ENCODE assay signal across 16 cellular contexts in genomic region chr6:144156991-144157390, GRCh38. TPM values are rescaled to one million over a fixed set of nuclear protein-coding genes. Genes with fewer than 3 reads are reported as not detected.
DNase-seq lines count a peak whose midpoint lies in the region; ATAC-seq, FAIRE-seq and TF ChIP-seq lines count a peak whose summit lies in the region.
"Had no signal": no experiment of that assay in that cellular context is flagged by ENCODE, and none has a peak within 500 bp of the region (broad histone marks: within the 10 kb centered on the region; RNA-seq: fewer than 3 reads in every experiment).

No MANE protein-coding gene starts in this region.

- H3K36me3 ChIP-seq in H7 (replicated peaks; ENCODE audit: control insufficient read depth, insufficient read depth, low read length) (no peaks in the 10 kb centered on the region), SJCRH30 (peaks cover 10% of the 10 kb centered on the region), endothelial cell of umbilical vein (ENCODE audit: control insufficient read depth in 2 of 2, extremely low read depth in 1 of 2, insufficient read depth in 2 of 2, low read length in 2 of 2) (no peaks in the 10 kb centered on the region), neural progenitor cell (no peaks in the 10 kb centered on the region)
- H3K36me3 ChIP-seq: breast epithelium had no signal

- peaks cover 15% of the 10 kb centered on the region for H3K27me3 Mint-ChIP-seq in neural progenitor cell (ENCODE audit: insufficient read depth, low read depth)
- H3K27me3 Mint-ChIP-seq: stimulated activated naive CD8-positive, alpha-beta T cell treated with anti-CD3 and anti-CD28 coated beads, Interleukin-15, Interleukin-2, amounts not matched to agents 100 ng/mL and 50 ng/mL, for 24 hours had no signal

- H3K27me3 ChIP-seq in H7 (ENCODE audit: control insufficient read depth, insufficient read depth, low read length) = no peaks in the 10 kb centered on the region
- H3K27me3 ChIP-seq in SJCRH30 = no peaks in the 10 kb centered on the region
- H3K27me3 ChIP-seq in endothelial cell of umbilical vein (ENCODE audit: control insufficient read depth in 2 of 2, insufficient read depth in 2 of 2, low read length in 2 of 2) = no peaks in the 10 kb centered on the region
- H3K27me3 ChIP-seq in neural progenitor cell = peaks cover 16% of the 10 kb centered on the region
- H3K27me3 ChIP-seq: breast epithelium had no signal

- H3K9ac ChIP-seq in endothelial cell of umbilical vein (replicated peaks; ENCODE audit: extremely low read depth, insufficient read depth, low read length) (no peak overlapping the region), neural progenitor cell (no peak overlapping the region)

- CTCF ChIA-PET in endothelial cell of umbilical vein (lab: Charles Lee) = interaction anchor here (0.6 to 2.8 kb wide), 6 partner anchors 9 to 52 kb away, joined by 3 to 11 read pairs (median 3); no protein-coding TSS in a partner anchor

- peaks cover 5% of the 10 kb centered on the region for H3F3A ChIP-seq in neural progenitor cell (ENCODE audit: low read depth)

- H3K9me3 ChIP-seq in SJCRH30 (replicated peaks) = no peaks in the 10 kb centered on the region
- H3K9me3 ChIP-seq in endothelial cell of umbilical vein (replicated peaks; ENCODE audit: control insufficient read depth, insufficient read depth, low read length) = no peaks in the 10 kb centered on the region
- H3K9me3 ChIP-seq in neural progenitor cell (ENCODE audit: low read depth) = no peaks in the 10 kb centered on the region
- H3K9me3 ChIP-seq: breast epithelium had no signal

- no peak overlapping the region for H3K4me3 Mint-ChIP-seq in neural progenitor cell
- H3K4me3 Mint-ChIP-seq: activated CD8-positive, alpha-beta T cell treated with anti-CD3 and anti-CD28 coated beads, Interleukin-2, amount 10 ng/mL, durations not matched to agents 7 days and 5 days had no signal

- H2AFZ ChIP-seq in endothelial cell of umbilical vein (ENCODE audit: low read depth, low read length) (no peak overlapping the region), neural progenitor cell (replicated peaks) (no peak overlapping the region)

- no peaks in the 10 kb centered on the region for H4K20me1 ChIP-seq in endothelial cell of umbilical vein (replicated peaks; ENCODE audit: control insufficient read depth, extremely low read depth, insufficient read depth, low read length)
- H4K20me1 ChIP-seq in neural progenitor cell (ENCODE audit: low read depth) = no peaks in the 10 kb centered on the region

- H3K36me3 Mint-ChIP-seq in neural progenitor cell = no peaks in the 10 kb centered on the region

- POLR2A ChIA-PET in endothelial cell of umbilical vein (lab: Charles Lee) = no interaction called here

- H3K4me1 ChIP-seq in SJCRH30 = peaks cover 30% of the 10 kb centered on the region
- peaks cover 32% of the 10 kb centered on the region for H3K4me1 ChIP-seq in endothelial cell of umbilical vein (ENCODE audit: control insufficient read depth, extremely low read depth, insufficient read depth, low read length)
- H3K4me1 ChIP-seq in neural progenitor cell = peaks cover 13% of the 10 kb centered on the region
- H3K4me1 ChIP-seq: breast epithelium had no signal

- peaks cover 23% of the 10 kb centered on the region for H3K4me1 Mint-ChIP-seq in neural progenitor cell

- BruUV-seq in endothelial cell of umbilical vein (replicated peaks; lab: Mats Ljungman, UMichigan) = no TSS peak

- H3K9me3 Mint-ChIP-seq in neural progenitor cell = no peaks in the 10 kb centered on the region
- H3K9me3 Mint-ChIP-seq: stimulated activated naive CD8-positive, alpha-beta T cell treated with anti-CD3 and anti-CD28 coated beads, Interleukin-15, Interleukin-2, amounts not matched to agents 100 ng/mL and 50 ng/mL, for 24 hours had no signal

- H3K27ac Mint-ChIP-seq in neural progenitor cell = peak overlapping the region; percentile 38
- H3K27ac Mint-ChIP-seq: activated CD8-positive, alpha-beta T cell treated with anti-CD3 and anti-CD28 coated beads, Interleukin-2, amount 10 ng/mL, durations not matched to agents 7 days and 5 days; stimulated activated naive CD8-positive, alpha-beta T cell treated with anti-CD3 and anti-CD28 coated beads, Interleukin-15, Interleukin-2, amounts not matched to agents 100 ng/mL and 50 ng/mL, for 24 hours had no signal

- peak; percentile 16 for DNase-seq in H7
- peak in 1 of 2 experiments; percentile 16 for DNase-seq in SJCRH30
- peak; percentile 80 for DNase-seq in endothelial cell of umbilical vein (ENCODE audit: low read depth, low spot score)
- peak; percentile 11 for DNase-seq in neural progenitor cell (ENCODE audit: low spot score)
- DNase-seq in NCI-H510A (lab: John Stamatoyannopoulos, UW) = no peak
- DNase-seq in mucosa of gallbladder (ENCODE audit: low spot score) = no peak
- DNase-seq: activated CD8-positive, alpha-beta T cell treated with anti-CD3 and anti-CD28 coated beads, Interleukin-2, amount 10 ng/mL, durations not matched to agents 7 days and 5 days; effector memory CD4-positive, alpha-beta T cell; NCI-H1436 treated with DMSO at 0.1 percent for 48 hours; NCI-H2227 treated with DMSO at 0.1 percent for 48 hours; stimulated activated CD4-positive, alpha-beta T cell treated with anti-CD3 and anti-CD28 coated beads, Interleukin-12 subunit alpha, Interleukin-12 subunit beta, amount 100 ng/mL, for 4 hours had no signal

- intact Hi-C loops in endothelial cell of umbilical vein (cut with micrococcal nuclease) = loop anchor here (5.0 kb wide), 1 partner anchor 190 kb away; no protein-coding TSS in a partner anchor

- H3K4me3 ChIP-seq in H7 (ENCODE audit: insufficient read depth, low read depth, low read length) (no peak overlapping the region), SJCRH30 (no peak overlapping the region), endothelial cell of umbilical vein (replicated peaks in 1 of 3; ENCODE audit: insufficient read depth in 1 of 3, low read depth in 1 of 3, low read length in 3 of 3) (no peak overlapping the region), neural progenitor cell (no peak overlapping the region)
- H3K4me3 ChIP-seq: breast epithelium had no signal

- ATAC-seq in GM21360 (IDR thresholded peaks at IDR 0.05; ENCODE audit: unreplicated experiment) = no peak
- ATAC-seq: activated CD8-positive, alpha-beta T cell treated with anti-CD3 and anti-CD28 coated beads, Interleukin-2, amount 10 ng/mL, durations not matched to agents 7 days and 5 days had no signal

- FAIRE-seq in endothelial cell of umbilical vein (lab: Jason Lieb, UNC) = no peak
- FAIRE-seq: GM12892, TTC549 had no signal

- H3K79me2 ChIP-seq in endothelial cell of umbilical vein (ENCODE audit: control insufficient read depth, insufficient read depth, low read length) = peaks cover 4% of the 10 kb centered on the region
- H3K79me2 ChIP-seq in neural progenitor cell (ENCODE audit: low read depth) = no peaks in the 10 kb centered on the region

- no peak overlapping the region for H3K4me2 ChIP-seq in endothelial cell of umbilical vein (ENCODE audit: insufficient read depth, low read length)
- H3K4me2 ChIP-seq in neural progenitor cell = peak overlapping the region; percentile 32

- TF ChIP-seq POLR2A in endothelial cell of umbilical vein (IDR thresholded peaks at IDR 0.05; ENCODE audit: low read depth, low read length) = no peak

- H3K9me1 ChIP-seq in endothelial cell of umbilical vein (replicated peaks; ENCODE audit: control insufficient read depth, extremely low read depth, insufficient read depth, low read length) = no peaks in the 10 kb centered on the region

- dilution Hi-C loops in endothelial cell of umbilical vein (cut with MboI; ENCODE audit: extremely low pct_ligation_motif_present, low sequenced_read_pairs) = no loop called here

- TF ChIP-seq CTCF in endothelial cell of umbilical vein (IDR thresholded peaks at IDR 0.05; ENCODE audit: extremely low read depth in 1 of 2, insufficient read depth in 1 of 2, low read depth in 1 of 2, low read length in 2 of 2) (peak in 1 of 2 donors; percentile 17), neural progenitor cell (IDR thresholded peaks at IDR 0.05) (no peak)

- peak overlapping the region; percentile 51; the same call in 1 of the 2 replicates for H3K27ac ChIP-seq in SJCRH30
- no peak overlapping the region for H3K27ac ChIP-seq in endothelial cell of umbilical vein (ENCODE audit: insufficient read depth, low read depth, low read length)
- H3K27ac ChIP-seq in neural progenitor cell = no peak overlapping the region

TF ChIP-seq in endothelial cell of umbilical vein, 7 proteins besides CTCF, POLR2A, EP300 and RAD21:
- TF ChIP-seq EZH2 (IDR thresholded peaks at IDR 0.05; ENCODE audit: borderline replicate concordance, low read depth, low read length, severe bottlenecking) (no peak), MYC (IDR thresholded peaks at IDR 0.05; ENCODE audit: low read depth, low read length) (no peak), FOS (IDR thresholded peaks at IDR 0.05; ENCODE audit: borderline replicate concordance, insufficient read depth, low read length) (no peak), POLR2AphosphoS5 (IDR thresholded peaks at IDR 0.05; ENCODE audit: insufficient read depth, low read depth, low read length) (no peak), GATA2 (IDR thresholded peaks at IDR 0.05; ENCODE audit: insufficient read depth, insufficient read length, low read depth, low read length) (no peak), JUN (IDR thresholded peaks at IDR 0.05; ENCODE audit: borderline replicate concordance, insufficient read depth, insufficient read length, low read depth) (no peak)
- TF ChIP-seq, protein P1, sequence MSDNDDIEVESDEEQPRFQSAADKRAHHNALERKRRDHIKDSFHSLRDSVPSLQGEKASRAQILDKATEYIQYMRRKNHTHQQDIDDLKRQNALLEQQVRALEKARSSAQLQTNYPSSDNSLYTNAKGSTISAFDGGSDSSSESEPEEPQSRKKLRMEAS (IDR thresholded peaks at IDR 0.05; ENCODE audit: insufficient read depth, insufficient read length) = no peak

RNA-seq across cellular contexts. Expression of gene STX11, which starts 6.7 kb away (rescaled TPM):
- not detected in 2 replicates for total RNA-seq in H7 (2014; rRNA removed; shearing (Covaris generic))
- 16.1 and 16.6 TPM in 2 replicates for total RNA-seq in SJCRH30 (2014; rRNA removed; shearing (Covaris generic))
- 4.7 and 6.0 TPM in 2 replicates for total RNA-seq in endothelial cell of umbilical vein
- 8.5 and 8.9 TPM in 2 replicates for polyA plus RNA-seq in endothelial cell of umbilical vein
- polyA plus RNA-seq in endothelial cell of umbilical vein (2011; cell fraction: cytosol; rRNA removed) = 7.6 and 9.9 TPM in 2 replicates
- 4.4 and 4.6 TPM in 2 replicates for polyA plus RNA-seq in endothelial cell of umbilical vein (2011; cell fraction: nucleus; rRNA removed)
- polyA plus RNA-seq in endothelial cell of umbilical vein (2012) = 5.2 and 6.5 TPM in 2 replicates
- 5.5 and 7.8 TPM in 2 replicates for polyA minus RNA-seq in endothelial cell of umbilical vein
- 0.82 TPM for polyA minus RNA-seq in endothelial cell of umbilical vein (2011; cell fraction: cytosol; rRNA and poly(A)+ RNA removed)
- 3.3 and 5.2 TPM in 2 replicates for polyA minus RNA-seq in endothelial cell of umbilical vein (2011; cell fraction: nucleus; rRNA and poly(A)+ RNA removed)
- total RNA-seq in neural progenitor cell (ENCODE audit: low replicate concordance) = 0.06 TPM in 1 of 2 replicates, not detected in the other
- 2.9 TPM for total RNA-seq in mucosa of gallbladder

Comparison
In these comparisons a context has a peak if more than half of its experiments do, and no peak if none do; other contexts are left out.
1. DNase-seq: peak in H7 (single experiment), endothelial cell of umbilical vein (single experiment) and neural progenitor cell (single experiment); none in NCI-H510A (single experiment) and mucosa of gallbladder (single experiment).